ENCODE assay signal across 9 cellular contexts in the genomic region with DNA sequence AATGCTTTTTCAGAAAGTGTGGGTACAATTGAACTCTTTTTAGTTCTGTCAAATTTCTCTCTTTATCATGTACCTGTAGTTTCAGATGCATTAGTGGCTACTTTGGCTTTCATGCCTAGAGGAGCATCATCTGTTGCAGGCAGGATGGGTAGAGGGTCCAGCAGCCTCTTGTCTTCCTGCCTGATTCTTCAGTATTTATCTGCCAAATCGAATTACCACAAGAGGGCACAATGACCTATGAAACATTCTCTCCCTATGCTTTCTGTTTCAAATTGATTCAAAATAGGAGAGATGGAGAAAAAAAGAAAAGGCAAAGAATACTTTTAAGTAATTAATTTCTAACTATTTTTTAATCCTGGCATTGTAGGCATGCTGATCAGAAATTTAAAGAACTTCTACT.
DNase-seq lines count a peak whose midpoint lies in the region; ATAC-seq and TF ChIP-seq lines count a peak whose summit lies in the region.
"Had no signal": no experiment of that assay in that cellular context is flagged by ENCODE, and none has a peak within 500 bp of the region (broad histone marks: within the 10 kb centered on the region; RNA-seq: fewer than 3 reads in every experiment).

No MANE protein-coding gene starts in this region.

- no peaks in the 10 kb centered on the region for H3K79me2 ChIP-seq in GM23338 (replicated peaks; ENCODE audit: insufficient read depth)

- ATAC-seq in GM23338: peak; percentile 81

- H3K27ac Mint-ChIP-seq in GM23338: no peak overlapping the region

- H4K20me1 ChIP-seq in GM23338 (replicated peaks; ENCODE audit: insufficient read depth): no peaks in the 10 kb centered on the region

- H2AFZ ChIP-seq in GM23338: no peak overlapping the region

- no peaks in the 10 kb centered on the region for H3K9me3 Mint-ChIP-seq in GM23338

- no peak overlapping the region for H3K4me3 ChIP-seq in GM23338
- H3K4me3 ChIP-seq: A549 had no signal

- DNase-seq in DMS 273 (lab: John Stamatoyannopoulos, UW; ENCODE audit: unreplicated experiment) (peak; percentile 51), DMS 273 treated with DMSO at 0.1 percent for 48 hours (lab: John Stamatoyannopoulos, UW) (no peak), GM23338 (ENCODE audit: low spot score) (peak; percentile 74), MV-4-11 (lab: John Stamatoyannopoulos, UW) (peak; percentile 29), medulla oblongata (ENCODE audit: extremely low spot score) (peak; percentile 47), glomerular visceral epithelial cell (ENCODE audit: extremely low spot score) (no peak)
- no peak for DNase-seq in stimulated activated CD4-positive, alpha-beta T cell treated with anti-CD3 and anti-CD28 coated beads, Interleukin-2, amount 100 ng/mL, for 48 hours

- H3K4me1 ChIP-seq in GM23338 (ENCODE audit: insufficient read depth): no peaks in the 10 kb centered on the region
- H3K4me1 ChIP-seq: A549 had no signal

- H3K36me3 Mint-ChIP-seq in GM23338 (ENCODE audit: low read depth): no peaks in the 10 kb centered on the region

- H3K27me3 ChIP-seq in GM23338 (ENCODE audit: insufficient read depth): no peaks in the 10 kb centered on the region

- no peaks in the 10 kb centered on the region for H3K9me2 ChIP-seq in GM23338 (ENCODE audit: insufficient read depth)

- no peak overlapping the region for H3K27ac ChIP-seq in GM23338 (ENCODE audit: low read depth)
- H3K27ac ChIP-seq in VCaP: no peak overlapping the region
- H3K27ac ChIP-seq: A549 had no signal

- H3K4me3 Mint-ChIP-seq in GM23338: no peak overlapping the region

- no peaks in the 10 kb centered on the region for H3K27me3 Mint-ChIP-seq in GM23338 (ENCODE audit: insufficient read depth, low read depth, poor library complexity)

- H3F3A ChIP-seq in GM23338 (replicated peaks; ENCODE audit: low read depth): no peaks in the 10 kb centered on the region

- no peak overlapping the region for H3K4me2 ChIP-seq in GM23338
- H3K4me2 ChIP-seq: A549 had no signal

- peak; percentile 65 to 67 for TF ChIP-seq CTCF in GM23338 (conservative IDR thresholded peaks at IDR 0.05; ENCODE audit: low read depth in 2 of 2)
- peak; percentile 80 for TF ChIP-seq CTCF in VCaP (conservative IDR thresholded peaks at IDR 0.05)

- H3K4me1 Mint-ChIP-seq in GM23338: no peaks in the 10 kb centered on the region

- H3K36me3 ChIP-seq in GM23338 (ENCODE audit: insufficient read depth): no peaks in the 10 kb centered on the region

TF ChIP-seq in GM23338, 12 proteins besides CTCF, POLR2A, EP300 and RAD21 (continues in another document):
- TF ChIP-seq JUNB (IDR thresholded peaks at IDR 0.05; ENCODE audit: unreplicated experiment): no peak
- TF ChIP-seq EZH2 (IDR thresholded peaks at IDR 0.05; ENCODE audit: low read depth, unreplicated experiment): no peak
- no peak for TF ChIP-seq NANOG (IDR thresholded peaks at IDR 0.05; ENCODE audit: borderline replicate concordance)
- TF ChIP-seq, protein P1, sequence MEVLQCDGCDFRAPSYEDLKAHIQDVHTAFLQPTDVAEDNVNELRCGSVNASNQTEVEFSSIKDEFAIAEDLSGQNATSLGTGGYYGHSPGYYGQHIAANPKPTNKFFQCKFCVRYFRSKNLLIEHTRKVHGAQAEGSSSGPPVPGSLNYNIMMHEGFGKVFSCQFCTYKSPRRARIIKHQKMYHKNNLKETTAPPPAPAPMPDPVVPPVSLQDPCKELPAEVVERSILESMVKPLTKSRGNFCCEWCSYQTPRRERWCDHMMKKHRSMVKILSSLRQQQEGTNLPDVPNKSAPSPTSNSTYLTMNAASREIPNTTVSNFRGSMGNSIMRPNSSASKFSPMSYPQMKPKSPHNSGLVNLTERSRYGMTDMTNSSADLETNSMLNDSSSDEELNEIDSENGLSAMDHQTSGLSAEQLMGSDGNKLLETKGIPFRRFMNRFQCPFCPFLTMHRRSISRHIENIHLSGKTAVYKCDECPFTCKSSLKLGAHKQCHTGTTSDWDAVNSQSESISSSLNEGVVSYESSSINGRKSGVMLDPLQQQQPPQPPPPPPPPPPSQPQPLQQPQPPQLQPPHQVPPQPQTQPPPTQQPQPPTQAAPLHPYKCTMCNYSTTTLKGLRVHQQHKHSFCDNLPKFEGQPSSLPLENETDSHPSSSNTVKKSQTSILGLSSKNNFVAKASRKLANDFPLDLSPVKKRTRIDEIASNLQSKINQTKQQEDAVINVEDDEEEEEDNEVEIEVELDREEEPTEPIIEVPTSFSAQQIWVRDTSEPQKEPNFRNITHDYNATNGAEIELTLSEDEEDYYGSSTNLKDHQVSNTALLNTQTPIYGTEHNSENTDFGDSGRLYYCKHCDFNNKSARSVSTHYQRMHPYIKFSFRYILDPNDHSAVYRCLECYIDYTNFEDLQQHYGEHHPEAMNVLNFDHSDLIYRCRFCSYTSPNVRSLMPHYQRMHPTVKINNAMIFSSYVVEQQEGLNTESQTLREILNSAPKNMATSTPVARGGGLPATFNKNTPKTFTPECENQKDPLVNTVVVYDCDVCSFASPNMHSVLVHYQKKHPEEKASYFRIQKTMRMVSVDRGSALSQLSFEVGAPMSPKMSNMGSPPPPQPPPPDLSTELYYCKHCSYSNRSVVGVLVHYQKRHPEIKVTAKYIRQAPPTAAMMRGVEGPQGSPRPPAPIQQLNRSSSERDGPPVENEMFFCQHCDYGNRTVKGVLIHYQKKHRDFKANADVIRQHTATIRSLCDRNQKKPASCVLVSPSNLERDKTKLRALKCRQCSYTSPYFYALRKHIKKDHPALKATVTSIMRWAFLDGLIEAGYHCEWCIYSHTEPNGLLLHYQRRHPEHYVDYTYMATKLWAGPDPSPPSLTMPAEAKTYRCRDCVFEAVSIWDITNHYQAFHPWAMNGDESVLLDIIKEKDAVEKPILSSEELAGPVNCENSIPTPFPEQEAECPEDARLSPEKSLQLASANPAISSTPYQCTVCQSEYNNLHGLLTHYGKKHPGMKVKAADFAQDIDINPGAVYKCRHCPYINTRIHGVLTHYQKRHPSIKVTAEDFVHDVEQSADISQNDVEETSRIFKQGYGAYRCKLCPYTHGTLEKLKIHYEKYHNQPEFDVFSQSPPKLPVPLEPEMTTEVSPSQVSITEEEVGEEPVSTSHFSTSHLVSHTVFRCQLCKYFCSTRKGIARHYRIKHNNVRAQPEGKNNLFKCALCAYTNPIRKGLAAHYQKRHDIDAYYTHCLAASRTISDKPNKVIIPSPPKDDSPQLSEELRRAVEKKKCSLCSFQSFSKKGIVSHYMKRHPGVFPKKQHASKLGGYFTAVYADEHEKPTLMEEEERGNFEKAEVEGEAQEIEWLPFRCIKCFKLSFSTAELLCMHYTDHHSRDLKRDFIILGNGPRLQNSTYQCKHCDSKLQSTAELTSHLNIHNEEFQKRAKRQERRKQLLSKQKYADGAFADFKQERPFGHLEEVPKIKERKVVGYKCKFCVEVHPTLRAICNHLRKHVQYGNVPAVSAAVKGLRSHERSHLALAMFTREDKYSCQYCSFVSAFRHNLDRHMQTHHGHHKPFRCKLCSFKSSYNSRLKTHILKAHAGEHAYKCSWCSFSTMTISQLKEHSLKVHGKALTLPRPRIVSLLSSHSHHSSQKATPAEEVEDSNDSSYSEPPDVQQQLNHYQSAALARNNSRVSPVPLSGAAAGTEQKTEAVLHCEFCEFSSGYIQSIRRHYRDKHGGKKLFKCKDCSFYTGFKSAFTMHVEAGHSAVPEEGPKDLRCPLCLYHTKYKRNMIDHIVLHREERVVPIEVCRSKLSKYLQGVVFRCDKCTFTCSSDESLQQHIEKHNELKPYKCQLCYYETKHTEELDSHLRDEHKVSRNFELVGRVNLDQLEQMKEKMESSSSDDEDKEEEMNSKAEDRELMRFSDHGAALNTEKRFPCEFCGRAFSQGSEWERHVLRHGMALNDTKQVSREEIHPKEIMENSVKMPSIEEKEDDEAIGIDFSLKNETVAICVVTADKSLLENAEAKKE (CRISPR knock-in tag; IDR thresholded peaks at IDR 0.05): no peak
- TF ChIP-seq EZH2phosphoT487 (IDR thresholded peaks at IDR 0.05; ENCODE audit: unreplicated experiment): no peak
- TF ChIP-seq STAT1 (IDR thresholded peaks at IDR 0.05; ENCODE audit: unreplicated experiment): no peak
- TF ChIP-seq, protein P2, sequence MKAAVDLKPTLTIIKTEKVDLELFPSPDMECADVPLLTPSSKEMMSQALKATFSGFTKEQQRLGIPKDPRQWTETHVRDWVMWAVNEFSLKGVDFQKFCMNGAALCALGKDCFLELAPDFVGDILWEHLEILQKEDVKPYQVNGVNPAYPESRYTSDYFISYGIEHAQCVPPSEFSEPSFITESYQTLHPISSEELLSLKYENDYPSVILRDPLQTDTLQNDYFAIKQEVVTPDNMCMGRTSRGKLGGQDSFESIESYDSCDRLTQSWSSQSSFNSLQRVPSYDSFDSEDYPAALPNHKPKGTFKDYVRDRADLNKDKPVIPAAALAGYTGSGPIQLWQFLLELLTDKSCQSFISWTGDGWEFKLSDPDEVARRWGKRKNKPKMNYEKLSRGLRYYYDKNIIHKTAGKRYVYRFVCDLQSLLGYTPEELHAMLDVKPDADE (IDR thresholded peaks at IDR 0.05): no peak
- no peak for TF ChIP-seq ZNF331 (CRISPR knock-in tag; IDR thresholded peaks at IDR 0.05; ENCODE audit: low read depth)
- TF ChIP-seq ZNF114 (CRISPR knock-in tag; IDR thresholded peaks at IDR 0.05): no peak
- TF ChIP-seq POLR2AphosphoS5 (IDR thresholded peaks at IDR 0.05; ENCODE audit: low read depth): no peak
- no peak for TF ChIP-seq CREB1 (CRISPR knock-in tag; IDR thresholded peaks at IDR 0.05; ENCODE audit: low read depth)

Comparison
In these comparisons a context has a peak if more than half of its experiments do, and no peak if none do; other contexts are left out.
1. DNase-seq: peak in DMS 273 (single experiment), GM23338 (single experiment), MV-4-11 (single experiment) and medulla oblongata (single experiment); none in DMS 273 treated with DMSO at 0.1 percent for 48 hours (single experiment), stimulated activated CD4-positive, alpha-beta T cell treated with anti-CD3 and anti-CD28 coated beads, Interleukin-2, amount 100 ng/mL, for 48 hours (0 of 2) and glomerular visceral epithelial cell (single experiment).